ENCODE assay signal across 24 cellular contexts in the genomic region with DNA sequence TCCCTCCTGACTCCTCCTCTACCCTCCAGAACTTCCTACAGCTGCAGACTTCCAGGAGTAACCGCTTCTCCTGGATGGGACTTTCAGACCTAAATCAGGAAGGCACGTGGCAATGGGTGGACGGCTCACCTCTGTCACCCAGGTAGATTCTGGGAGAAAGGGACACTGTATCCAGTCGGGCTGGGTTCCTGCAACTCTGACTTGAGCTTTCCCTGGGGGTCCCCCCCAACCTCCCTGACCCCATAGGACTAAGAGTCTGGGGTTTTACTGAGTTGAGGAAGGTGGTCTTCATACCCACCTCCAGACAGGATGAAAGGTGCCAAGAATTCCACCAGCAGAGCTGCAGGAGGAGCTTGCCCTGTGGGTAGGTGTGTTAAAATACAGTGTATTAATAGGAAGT. TPM values are rescaled to one million over a fixed set of nuclear protein-coding genes. Genes with fewer than 3 reads are reported as not detected.
DNase-seq lines count a peak whose midpoint lies in the region; ATAC-seq, FAIRE-seq and TF ChIP-seq lines count a peak whose summit lies in the region.
"Had no signal": no experiment of that assay in that cellular context is flagged by ENCODE, and none has a peak within 500 bp of the region (broad histone marks: within the 10 kb centered on the region; RNA-seq: fewer than 3 reads in every experiment).

No MANE protein-coding gene starts in this region.

- ATAC-seq in upper lobe of right lung: no peak
- ATAC-seq: A549; CD8-positive, alpha-beta T cell had no signal

- no peak overlapping the region for H3K4me3 Mint-ChIP-seq in activated T-cell treated with anti-CD3 and anti-CD28 coated beads, Interleukin-2, amount 50 U/mL, for 24 hours
- H3K4me3 Mint-ChIP-seq: B cell; CD4-positive, alpha-beta T cell; CD8-positive, alpha-beta T cell had no signal

- H3K9ac ChIP-seq in kidney (ENCODE audit: low read length in 2 of 2): no peak overlapping the region
- H3K9ac ChIP-seq: BLaER1 treated with 17β-estradiol and CSF1 and Interleukin-3, amounts not matched to agents 10 nM and 100 nM had no signal

- H3K27ac Mint-ChIP-seq in activated T-cell treated with anti-CD3 and anti-CD28 coated beads, Interleukin-2, amount 50 U/mL, for 24 hours: no peak overlapping the region
- H3K27ac Mint-ChIP-seq: B cell; CD4-positive, alpha-beta T cell; CD8-positive, alpha-beta T cell had no signal

- no peak overlapping the region for H3K27ac ChIP-seq in kidney (ENCODE audit: low read depth in 2 of 2, low read length in 2 of 2)
- no peak overlapping the region for H3K27ac ChIP-seq in upper lobe of right lung
- H3K27ac ChIP-seq: 22Rv1; A549; BLaER1 treated with 17β-estradiol and CSF1 and Interleukin-3, amounts not matched to agents 10 nM and 100 nM; C4-2B had no signal

- no peaks in the 10 kb centered on the region for H3K36me3 Mint-ChIP-seq in activated T-cell treated with anti-CD3 and anti-CD28 coated beads, Interleukin-2, amount 50 U/mL, for 24 hours (ENCODE audit: low read depth)
- H3K36me3 Mint-ChIP-seq: CD8-positive, alpha-beta T cell had no signal

- peaks cover 50% of the 10 kb centered on the region for H3K27me3 Mint-ChIP-seq in activated T-cell treated with anti-CD3 and anti-CD28 coated beads, Interleukin-2, amount 50 U/mL, for 24 hours

- intact Hi-C loops in kidney (cut with DNase I): no loop called here
- intact Hi-C loops in upper lobe of right lung (cut with DNase I): no loop called here

- H3K36me3 ChIP-seq in kidney (ENCODE audit: control insufficient read depth in 1 of 2, insufficient read depth in 2 of 2, low read length in 2 of 2) (no peaks in the 10 kb centered on the region), upper lobe of right lung (no peaks in the 10 kb centered on the region)
- H3K36me3 ChIP-seq: BLaER1 treated with 17β-estradiol and CSF1 and Interleukin-3, amounts not matched to agents 10 nM and 100 nM had no signal

- H3K4me1 ChIP-seq in kidney (ENCODE audit: control insufficient read depth in 1 of 2, insufficient read depth in 1 of 2, low read depth in 1 of 2, low read length in 2 of 2) (no peaks in the 10 kb centered on the region), upper lobe of right lung (peaks cover 3% of the 10 kb centered on the region)
- H3K4me1 ChIP-seq: A549, Caco-2 had no signal

- H3K9me3 ChIP-seq in kidney (ENCODE audit: control insufficient read depth in 1 of 2, low read length in 2 of 2) (no peaks in the 10 kb centered on the region), upper lobe of right lung (no peaks in the 10 kb centered on the region)
- H3K9me3 ChIP-seq: A549; BLaER1 treated with 17β-estradiol and CSF1 and Interleukin-3, amounts not matched to agents 10 nM and 100 nM; Caco-2 had no signal

- peak; percentile 28 for DNase-seq in activated T-cell treated with anti-CD3 and anti-CD28 coated beads, Interleukin-2, amount 50 U/mL, for 24 hours
- no peak for DNase-seq in activated T-cell treated with anti-CD3 and anti-CD28 coated beads for 4 hours
- peak; percentile 21 for DNase-seq in kidney
- peak; percentile 44 for DNase-seq in upper lobe of right lung
- no peak for DNase-seq in erythroblast (lab: John Stamatoyannopoulos, UW)
- no peak for DNase-seq in stimulated activated CD4-positive, alpha-beta T cell treated with anti-CD3 and anti-CD28 coated beads, Interleukin-4, amount 100 ng/mL, for 1 hour
- DNase-seq: AML-193; Caco-2; Calu3; CD4-positive, alpha-beta T cell; CD8-positive, alpha-beta T cell; DMS79 treated with DMSO at 0.1 percent for 48 hours; GF-D8 had no signal

- FAIRE-seq in kidney (lab: Jason Lieb, UNC): no peak
- FAIRE-seq: A549, D721Med, G401.6, GM12892, GM18507 had no signal

- H3K27me3 ChIP-seq in upper lobe of right lung: no peaks in the 10 kb centered on the region

- H3K4me1 Mint-ChIP-seq in activated T-cell treated with anti-CD3 and anti-CD28 coated beads, Interleukin-2, amount 50 U/mL, for 24 hours (ENCODE audit: low read depth): peaks cover 16% of the 10 kb centered on the region

- H3K9me3 Mint-ChIP-seq in activated T-cell treated with anti-CD3 and anti-CD28 coated beads, Interleukin-2, amount 50 U/mL, for 24 hours: no peaks in the 10 kb centered on the region
- H3K9me3 Mint-ChIP-seq: CD4-positive, alpha-beta T cell; CD8-positive, alpha-beta T cell had no signal

- TF ChIP-seq POLR2A in erythroblast (IDR thresholded peaks at IDR 0.05; ENCODE audit: low read length): no peak

- H3K4me3 ChIP-seq in kidney (ENCODE audit: low read length in 2 of 2): no peak overlapping the region
- no peak overlapping the region for H3K4me3 ChIP-seq in upper lobe of right lung
- H3K4me3 ChIP-seq: A549; BLaER1 treated with 17β-estradiol and CSF1 and Interleukin-3, amounts not matched to agents 10 nM and 100 nM had no signal

- TF ChIP-seq CTCF in kidney (IDR thresholded peaks at IDR 0.05; ENCODE audit: borderline replicate concordance, extremely low read depth, insufficient read depth): no peak
- no peak for TF ChIP-seq CTCF in upper lobe of right lung (IDR thresholded peaks at IDR 0.05)

RNA-seq across cellular contexts. Expression of a gene that starts 4.4 kb away (rescaled TPM):
- total RNA-seq in kidney (0.54 TPM), upper lobe of right lung (4.8 TPM)
- polyA plus RNA-seq in kidney (ENCODE audit: insufficient read depth, low read depth, low replicate concordance): not detected
- total RNA-seq: Caco-2; Calu3; CD4-positive, alpha-beta T cell; CD8-positive, alpha-beta T cell had no signal
- polyA plus RNA-seq: A549, BJ had no signal

RNA-seq across cellular contexts. Expression of a gene that starts 20.2 kb away (rescaled TPM):
- total RNA-seq in kidney: 11.7 TPM
- polyA plus RNA-seq in kidney (ENCODE audit: insufficient read depth, low read depth, low replicate concordance): 1.2 TPM
- total RNA-seq in upper lobe of right lung: 10.6 TPM
- total RNA-seq: A172; B cell; Caco-2; Calu3; CD4-positive, alpha-beta T cell; CD8-positive, alpha-beta T cell had no signal
- polyA plus RNA-seq: A549, BJ had no signal

RNA-seq across cellular contexts. Expression of a gene that starts 35.6 kb away (rescaled TPM):
- 0.72 TPM for total RNA-seq in kidney
- polyA plus RNA-seq in kidney (ENCODE audit: insufficient read depth, low read depth, low replicate concordance): 1.1 TPM
- 1.4 TPM for total RNA-seq in upper lobe of right lung
- total RNA-seq: A172; B cell; Caco-2; Calu3; CD4-positive, alpha-beta T cell; CD8-positive, alpha-beta T cell had no signal
- polyA plus RNA-seq: A549, BJ had no signal

Comparison
In these comparisons a context has a peak if more than half of its experiments do, and no peak if none do; other contexts are left out.
1. DNase-seq: peak in activated T-cell treated with anti-CD3 and anti-CD28 coated beads, Interleukin-2, amount 50 U/mL, for 24 hours (single experiment), kidney (single experiment) and upper lobe of right lung (single experiment); none in activated T-cell treated with anti-CD3 and anti-CD28 coated beads for 4 hours (single experiment), erythroblast (0 of 2) and stimulated activated CD4-positive, alpha-beta T cell treated with anti-CD3 and anti-CD28 coated beads, Interleukin-4, amount 100 ng/mL, for 1 hour (single experiment).